2 cellular contexts compared by ENCODE assay signal in the genomic region with DNA sequence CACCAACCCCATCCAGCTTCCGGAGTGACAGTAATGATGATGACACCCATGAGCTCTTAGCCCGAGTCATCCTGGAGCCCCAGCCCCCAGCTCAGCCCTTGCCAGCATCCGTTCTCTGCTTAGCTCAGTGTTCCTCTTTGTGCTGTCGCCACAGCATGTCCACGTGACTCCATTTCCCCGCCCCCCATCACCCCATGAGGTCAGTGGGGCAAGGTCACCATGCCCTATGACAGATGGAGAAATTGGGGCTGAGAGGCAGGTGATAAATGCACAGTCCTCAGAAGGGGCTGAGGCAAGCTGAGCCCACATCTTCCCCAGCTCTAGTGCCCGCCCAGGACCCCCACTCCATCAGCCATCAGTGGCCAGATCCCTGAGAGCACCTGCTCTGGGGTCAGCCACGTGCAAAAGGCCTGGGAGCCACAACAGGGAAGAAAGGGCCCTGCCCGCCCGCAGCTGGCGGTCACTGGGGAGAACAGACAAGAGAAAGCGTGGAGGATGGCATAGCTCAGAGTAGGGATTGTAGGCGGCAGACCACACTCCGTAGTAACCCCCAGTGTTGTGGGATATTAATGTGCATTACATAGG.
A peak's percentile ranks its signal among the peaks of the same experiment; 100 is the strongest.
TF ChIP-seq lines count a peak whose summit lies in the region.

No MANE protein-coding gene starts in this region.

TF ChIP-seq in WTC11, 78 proteins besides CTCF, POLR2A, EP300 and RAD21:
- peak; percentile 83 for TF ChIP-seq GABPB1 (CRISPR knock-in tag; IDR thresholded peaks at IDR 0.05)
- TF ChIP-seq, protein P1, sequence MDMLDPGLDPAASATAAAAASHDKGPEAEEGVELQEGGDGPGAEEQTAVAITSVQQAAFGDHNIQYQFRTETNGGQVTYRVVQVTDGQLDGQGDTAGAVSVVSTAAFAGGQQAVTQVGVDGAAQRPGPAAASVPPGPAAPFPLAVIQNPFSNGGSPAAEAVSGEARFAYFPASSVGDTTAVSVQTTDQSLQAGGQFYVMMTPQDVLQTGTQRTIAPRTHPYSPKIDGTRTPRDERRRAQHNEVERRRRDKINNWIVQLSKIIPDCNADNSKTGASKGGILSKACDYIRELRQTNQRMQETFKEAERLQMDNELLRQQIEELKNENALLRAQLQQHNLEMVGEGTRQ (CRISPR knock-in tag; IDR thresholded peaks at IDR 0.05) = peak; percentile 60
- no peak for TF ChIP-seq HMGA2 (CRISPR knock-in tag; IDR thresholded peaks at IDR 0.05)
- TF ChIP-seq ESRRA (CRISPR knock-in tag; IDR thresholded peaks at IDR 0.05; ENCODE audit: borderline replicate concordance) = no peak
- no peak for TF ChIP-seq NR1H2 (CRISPR knock-in tag; IDR thresholded peaks at IDR 0.05)
TF ChIP-seq in WTC11: peak in this region for 2.

TF ChIP-seq in liver, 16 proteins besides CTCF, POLR2A, EP300 and RAD21:
- TF ChIP-seq FOXA2 (IDR thresholded peaks at IDR 0.05) (no peak), NR2F2 (IDR thresholded peaks at IDR 0.05) (no peak), RXRA (IDR thresholded peaks at IDR 0.05) (peak; percentile 77 to 78), HNF4G (IDR thresholded peaks at IDR 0.05) (no peak), JUND (IDR thresholded peaks at IDR 0.05) (no peak), FOXA1 (IDR thresholded peaks at IDR 0.05) (no peak), SP1 (IDR thresholded peaks at IDR 0.05) (peak; percentile 63), YY1 (IDR thresholded peaks at IDR 0.05) (no peak), TAF1 (conservative IDR thresholded peaks at IDR 0.05) (no peak), GABPA (IDR thresholded peaks at IDR 0.05 in 1 of 2, conservative IDR thresholded peaks at IDR 0.05 in 1 of 2) (no peak), HNF4A (conservative IDR thresholded peaks at IDR 0.05) (peak; percentile 56 to 57), EGR1 (IDR thresholded peaks at IDR 0.05; ENCODE audit: low read depth in 2 of 2) (no peak)
- TF ChIP-seq, protein P2, sequence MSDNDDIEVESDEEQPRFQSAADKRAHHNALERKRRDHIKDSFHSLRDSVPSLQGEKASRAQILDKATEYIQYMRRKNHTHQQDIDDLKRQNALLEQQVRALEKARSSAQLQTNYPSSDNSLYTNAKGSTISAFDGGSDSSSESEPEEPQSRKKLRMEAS (IDR thresholded peaks at IDR 0.05) = no peak
- TF ChIP-seq, protein P3, sequence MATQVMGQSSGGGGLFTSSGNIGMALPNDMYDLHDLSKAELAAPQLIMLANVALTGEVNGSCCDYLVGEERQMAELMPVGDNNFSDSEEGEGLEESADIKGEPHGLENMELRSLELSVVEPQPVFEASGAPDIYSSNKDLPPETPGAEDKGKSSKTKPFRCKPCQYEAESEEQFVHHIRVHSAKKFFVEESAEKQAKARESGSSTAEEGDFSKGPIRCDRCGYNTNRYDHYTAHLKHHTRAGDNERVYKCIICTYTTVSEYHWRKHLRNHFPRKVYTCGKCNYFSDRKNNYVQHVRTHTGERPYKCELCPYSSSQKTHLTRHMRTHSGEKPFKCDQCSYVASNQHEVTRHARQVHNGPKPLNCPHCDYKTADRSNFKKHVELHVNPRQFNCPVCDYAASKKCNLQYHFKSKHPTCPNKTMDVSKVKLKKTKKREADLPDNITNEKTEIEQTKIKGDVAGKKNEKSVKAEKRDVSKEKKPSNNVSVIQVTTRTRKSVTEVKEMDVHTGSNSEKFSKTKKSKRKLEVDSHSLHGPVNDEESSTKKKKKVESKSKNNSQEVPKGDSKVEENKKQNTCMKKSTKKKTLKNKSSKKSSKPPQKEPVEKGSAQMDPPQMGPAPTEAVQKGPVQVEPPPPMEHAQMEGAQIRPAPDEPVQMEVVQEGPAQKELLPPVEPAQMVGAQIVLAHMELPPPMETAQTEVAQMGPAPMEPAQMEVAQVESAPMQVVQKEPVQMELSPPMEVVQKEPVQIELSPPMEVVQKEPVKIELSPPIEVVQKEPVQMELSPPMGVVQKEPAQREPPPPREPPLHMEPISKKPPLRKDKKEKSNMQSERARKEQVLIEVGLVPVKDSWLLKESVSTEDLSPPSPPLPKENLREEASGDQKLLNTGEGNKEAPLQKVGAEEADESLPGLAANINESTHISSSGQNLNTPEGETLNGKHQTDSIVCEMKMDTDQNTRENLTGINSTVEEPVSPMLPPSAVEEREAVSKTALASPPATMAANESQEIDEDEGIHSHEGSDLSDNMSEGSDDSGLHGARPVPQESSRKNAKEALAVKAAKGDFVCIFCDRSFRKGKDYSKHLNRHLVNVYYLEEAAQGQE (IDR thresholded peaks at IDR 0.05) = no peak
- TF ChIP-seq, protein P4, sequence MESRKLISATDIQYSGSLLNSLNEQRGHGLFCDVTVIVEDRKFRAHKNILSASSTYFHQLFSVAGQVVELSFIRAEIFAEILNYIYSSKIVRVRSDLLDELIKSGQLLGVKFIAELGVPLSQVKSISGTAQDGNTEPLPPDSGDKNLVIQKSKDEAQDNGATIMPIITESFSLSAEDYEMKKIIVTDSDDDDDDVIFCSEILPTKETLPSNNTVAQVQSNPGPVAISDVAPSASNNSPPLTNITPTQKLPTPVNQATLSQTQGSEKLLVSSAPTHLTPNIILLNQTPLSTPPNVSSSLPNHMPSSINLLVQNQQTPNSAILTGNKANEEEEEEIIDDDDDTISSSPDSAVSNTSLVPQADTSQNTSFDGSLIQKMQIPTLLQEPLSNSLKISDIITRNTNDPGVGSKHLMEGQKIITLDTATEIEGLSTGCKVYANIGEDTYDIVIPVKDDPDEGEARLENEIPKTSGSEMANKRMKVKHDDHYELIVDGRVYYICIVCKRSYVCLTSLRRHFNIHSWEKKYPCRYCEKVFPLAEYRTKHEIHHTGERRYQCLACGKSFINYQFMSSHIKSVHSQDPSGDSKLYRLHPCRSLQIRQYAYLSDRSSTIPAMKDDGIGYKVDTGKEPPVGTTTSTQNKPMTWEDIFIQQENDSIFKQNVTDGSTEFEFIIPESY (IDR thresholded peaks at IDR 0.05) = no peak
- TF ChIP-seq, protein P5, sequence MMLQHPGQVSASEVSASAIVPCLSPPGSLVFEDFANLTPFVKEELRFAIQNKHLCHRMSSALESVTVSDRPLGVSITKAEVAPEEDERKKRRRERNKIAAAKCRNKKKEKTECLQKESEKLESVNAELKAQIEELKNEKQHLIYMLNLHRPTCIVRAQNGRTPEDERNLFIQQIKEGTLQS (IDR thresholded peaks at IDR 0.05) = peak; percentile 60
